ENCODE assay signal across 1 cellular context in genomic region chr12:6915023-6915788, GRCh38.
TF ChIP-seq lines count a peak whose summit lies in the region.

No MANE protein-coding gene starts in this region.

TF ChIP-seq in endothelial cell of umbilical vein, 7 proteins besides CTCF, POLR2A, EP300 and RAD21:
- TF ChIP-seq MAX (IDR thresholded peaks at IDR 0.05; ENCODE audit: insufficient read depth, insufficient read length) (no peak), JUN (IDR thresholded peaks at IDR 0.05; ENCODE audit: borderline replicate concordance, insufficient read depth, insufficient read length, low read depth) (no peak)
